2 cellular contexts compared by ENCODE assay signal in the genomic region with DNA sequence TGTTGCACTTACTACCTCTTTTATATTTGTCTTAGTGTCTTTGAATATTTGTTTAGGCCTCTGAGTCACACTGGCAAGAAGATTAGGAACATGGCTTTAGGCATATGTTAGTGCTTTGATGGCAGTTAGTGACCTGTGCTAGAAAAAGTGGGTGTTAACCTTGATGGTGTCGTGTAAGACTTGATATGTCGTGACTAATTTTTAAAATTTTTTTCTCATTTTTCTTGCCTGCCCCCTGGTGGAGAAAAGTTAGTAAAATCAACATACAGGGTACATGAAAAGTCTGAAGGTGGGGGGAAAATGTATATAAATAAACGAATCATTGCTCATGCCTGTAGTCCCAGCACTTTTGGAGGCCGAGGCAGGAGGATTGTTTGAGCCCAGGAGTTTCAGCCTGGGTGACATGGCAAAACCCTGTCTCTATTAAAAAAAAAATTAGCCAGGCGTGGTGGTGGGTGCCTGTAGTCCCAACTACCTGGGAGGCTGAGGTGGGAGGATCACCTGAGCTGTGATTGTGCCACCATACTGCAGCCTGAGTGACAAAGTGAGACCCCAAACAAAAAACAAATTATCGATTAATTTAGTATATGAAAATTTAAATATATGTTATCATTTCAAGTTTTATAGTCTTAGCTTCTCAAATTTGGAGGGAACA.
A peak's percentile ranks its signal among the peaks of the same experiment; 100 is the strongest.
TF ChIP-seq lines count a peak whose summit lies in the region.

No MANE protein-coding gene starts in this region.

TF ChIP-seq in K562, 482 proteins besides CTCF, POLR2A, EP300 and RAD21 (continues in another document):
- peak; percentile 44 for TF ChIP-seq BRD9 (IDR thresholded peaks at IDR 0.05; ENCODE audit: low read depth, partially characterized antibody)
- TF ChIP-seq FOS (IDR thresholded peaks at IDR 0.05; ENCODE audit: extremely low read depth, insufficient read length) = no peak
- TF ChIP-seq FOXM1 (IDR thresholded peaks at IDR 0.05; ENCODE audit: low read depth) = peak; percentile 52; the same call in 1 of the 2 replicates
- TF ChIP-seq FOXM1 (CRISPR knock-in tag; IDR thresholded peaks at IDR 0.05; ENCODE audit: low read depth) = no peak
- TF ChIP-seq KAT7 (CRISPR knock-in tag; IDR thresholded peaks at IDR 0.05; ENCODE audit: borderline replicate concordance) = no peak
- TF ChIP-seq JUND (IDR thresholded peaks at IDR 0.05; ENCODE audit: borderline replicate concordance, low read depth, low read length) = peak; percentile 42; the same call in 1 of the 2 replicates
- peak; percentile 50; the same call in 1 of the 3 replicates for TF ChIP-seq JUND (tag; IDR thresholded peaks at IDR 0.05; ENCODE audit: borderline replicate concordance, low read depth, low read length)
- no peak for TF ChIP-seq SUPT5H (IDR thresholded peaks at IDR 0.05)
- TF ChIP-seq ZNF384 (IDR thresholded peaks at IDR 0.05; ENCODE audit: low read depth, low read length) = peak; percentile 81
- no peak for TF ChIP-seq TAL1 (IDR thresholded peaks at IDR 0.05)
- peak; percentile 28; the same call in 1 of the 2 replicates for TF ChIP-seq CC2D1A (IDR thresholded peaks at IDR 0.05)
- 0 out of 2 replicates have a peak, but pooled peaks have one; percentile 27 for TF ChIP-seq SMARCA4 (IDR thresholded peaks at IDR 0.05)
- no peak for TF ChIP-seq GMEB1 (CRISPR knock-in tag; IDR thresholded peaks at IDR 0.05)
- no peak for TF ChIP-seq KLF16 (IDR thresholded peaks at IDR 0.05)
- TF ChIP-seq, protein P1, sequence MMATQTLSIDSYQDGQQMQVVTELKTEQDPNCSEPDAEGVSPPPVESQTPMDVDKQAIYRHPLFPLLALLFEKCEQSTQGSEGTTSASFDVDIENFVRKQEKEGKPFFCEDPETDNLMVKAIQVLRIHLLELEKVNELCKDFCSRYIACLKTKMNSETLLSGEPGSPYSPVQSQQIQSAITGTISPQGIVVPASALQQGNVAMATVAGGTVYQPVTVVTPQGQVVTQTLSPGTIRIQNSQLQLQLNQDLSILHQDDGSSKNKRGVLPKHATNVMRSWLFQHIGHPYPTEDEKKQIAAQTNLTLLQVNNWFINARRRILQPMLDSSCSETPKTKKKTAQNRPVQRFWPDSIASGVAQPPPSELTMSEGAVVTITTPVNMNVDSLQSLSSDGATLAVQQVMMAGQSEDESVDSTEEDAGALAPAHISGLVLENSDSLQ (IDR thresholded peaks at IDR 0.05) = 0 out of 2 replicates have a peak, but pooled peaks have one; percentile 13
- TF ChIP-seq ZC3H4 (CRISPR knock-in tag; IDR thresholded peaks at IDR 0.05; ENCODE audit: borderline replicate concordance) = no peak
- TF ChIP-seq EP400 (IDR thresholded peaks at IDR 0.05) = 0 out of 2 replicates have a peak, but pooled peaks have one; percentile 13
- TF ChIP-seq FOSL1 (tag; conservative IDR thresholded peaks at IDR 0.05) = peak; percentile 55
- peak in 1 of 2 experiments; percentile 31; a peak in 1 of 4 replicates for TF ChIP-seq MNT (conservative IDR thresholded peaks at IDR 0.05)
- peak; percentile 74; the same call in 1 of the 2 replicates for TF ChIP-seq HMBOX1 (IDR thresholded peaks at IDR 0.05)
- 0 out of 4 replicates have a peak, but pooled peaks of 1 of the 2 experiments have one; percentile 17 for TF ChIP-seq FOXK2 (conservative IDR thresholded peaks at IDR 0.05 in 1 of 2, IDR thresholded peaks at IDR 0.05 in 1 of 2; ENCODE audit: low read depth in 2 of 2)
- TF ChIP-seq ELF2 (CRISPR knock-in tag; IDR thresholded peaks at IDR 0.05) = no peak
- no peak for TF ChIP-seq BMI1 (IDR thresholded peaks at IDR 0.05; ENCODE audit: low read length)
- no peak for TF ChIP-seq RAD51 (IDR thresholded peaks at IDR 0.05; ENCODE audit: borderline replicate concordance, low read depth)
- TF ChIP-seq ZBED1 (IDR thresholded peaks at IDR 0.05) = peak; percentile 98
- peak; percentile 64; the same call in 1 of the 2 replicates for TF ChIP-seq MYBL2 (IDR thresholded peaks at IDR 0.05; ENCODE audit: low read depth)
- TF ChIP-seq MYBL2 (CRISPR knock-in tag; IDR thresholded peaks at IDR 0.05; ENCODE audit: borderline replicate concordance) = no peak
- peak; percentile 21; the same call in 1 of the 2 replicates for TF ChIP-seq SMARCE1 (IDR thresholded peaks at IDR 0.05)
- TF ChIP-seq RCOR1 (IDR thresholded peaks at IDR 0.05; ENCODE audit: borderline replicate concordance in 1 of 2, low read depth in 2 of 2, low read length in 2 of 2) = no peak
- TF ChIP-seq CBFA2T3 (IDR thresholded peaks at IDR 0.05) = no peak
- no peak for TF ChIP-seq MAFG (tag; conservative IDR thresholded peaks at IDR 0.05)
- peak; percentile 61 for TF ChIP-seq DPF2 (IDR thresholded peaks at IDR 0.05)

TF ChIP-seq in HepG2, 621 proteins besides CTCF, POLR2A, EP300 and RAD21:
- no peak for TF ChIP-seq ZNF251 (CRISPR knock-in tag; IDR thresholded peaks at IDR 0.05)
- peak; percentile 69 for TF ChIP-seq FOSL2 (CRISPR knock-in tag; IDR thresholded peaks at IDR 0.05)
- 0 out of 2 replicates have a peak, but pooled peaks have one; percentile 14 for TF ChIP-seq HOMEZ (CRISPR knock-in tag; IDR thresholded peaks at IDR 0.05; ENCODE audit: low read depth)
- TF ChIP-seq STAG1 (CRISPR knock-in tag; IDR thresholded peaks at IDR 0.05) = peak; percentile 24
- TF ChIP-seq, protein P2, sequence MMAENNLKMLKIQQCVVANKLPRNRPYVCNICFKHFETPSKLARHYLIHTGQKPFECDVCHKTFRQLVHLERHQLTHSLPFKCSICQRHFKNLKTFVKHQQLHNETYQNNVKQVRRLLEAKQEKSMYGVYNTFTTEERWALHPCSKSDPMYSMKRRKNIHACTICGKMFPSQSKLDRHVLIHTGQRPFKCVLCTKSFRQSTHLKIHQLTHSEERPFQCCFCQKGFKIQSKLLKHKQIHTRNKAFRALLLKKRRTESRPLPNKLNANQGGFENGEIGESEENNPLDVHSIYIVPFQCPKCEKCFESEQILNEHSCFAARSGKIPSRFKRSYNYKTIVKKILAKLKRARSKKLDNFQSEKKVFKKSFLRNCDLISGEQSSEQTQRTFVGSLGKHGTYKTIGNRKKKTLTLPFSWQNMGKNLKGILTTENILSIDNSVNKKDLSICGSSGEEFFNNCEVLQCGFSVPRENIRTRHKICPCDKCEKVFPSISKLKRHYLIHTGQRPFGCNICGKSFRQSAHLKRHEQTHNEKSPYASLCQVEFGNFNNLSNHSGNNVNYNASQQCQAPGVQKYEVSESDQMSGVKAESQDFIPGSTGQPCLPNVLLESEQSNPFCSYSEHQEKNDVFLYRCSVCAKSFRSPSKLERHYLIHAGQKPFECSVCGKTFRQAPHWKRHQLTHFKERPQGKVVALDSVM (CRISPR knock-in tag; IDR thresholded peaks at IDR 0.05) = 0 out of 2 replicates have a peak, but pooled peaks have one; percentile 32
- TF ChIP-seq FOSL1 (CRISPR knock-in tag; IDR thresholded peaks at IDR 0.05; ENCODE audit: borderline replicate concordance) = peak; percentile 31; the same call in 1 of the 2 replicates
- peak; percentile 53; the same call in 1 of the 2 replicates for TF ChIP-seq ARID3A (IDR thresholded peaks at IDR 0.05; ENCODE audit: low read depth, low read length)
- TF ChIP-seq PHF5A (CRISPR knock-in tag; IDR thresholded peaks at IDR 0.05; ENCODE audit: low read depth, unreplicated experiment) = no peak
- TF ChIP-seq SMC3 (IDR thresholded peaks at IDR 0.05; ENCODE audit: low read length) = 0 out of 2 replicates have a peak, but pooled peaks have one; percentile 28
